Comparison of ENCODE assay signal across 20 cellular contexts in genomic region chr2:20623241-20623640, GRCh38. TPM values are rescaled to one million over a fixed set of nuclear protein-coding genes. Genes with fewer than 3 reads are reported as not detected.
DNase-seq lines count a peak whose midpoint lies in the region; ATAC-seq and TF ChIP-seq lines count a peak whose summit lies in the region.
"Had no signal": no experiment of that assay in that cellular context is flagged by ENCODE, and none has a peak within 500 bp of the region (broad histone marks: within the 10 kb centered on the region; RNA-seq: fewer than 3 reads in every experiment).

No MANE protein-coding gene starts in this region.

- CTCF ChIA-PET in SK-N-SH (lab: Yijun Ruan, JAX), result interaction anchor here (0.6 to 4.8 kb wide), 6 partner anchors 12 to 179 kb away, joined by 3 to 33 read pairs (median 5); partner anchors contain the start of genes HS1BP3 and RHOB

- no peak overlapping the region for H2AFZ ChIP-seq in smooth muscle cell (ENCODE audit: low read depth)
- H2AFZ ChIP-seq in SK-N-SH (ENCODE audit: low read depth), result no peak overlapping the region

- H3K27ac ChIP-seq in Peyer's patch, result no peak overlapping the region
- no peak overlapping the region for H3K27ac ChIP-seq in coronary artery
- no peak overlapping the region for H3K27ac ChIP-seq in left lung
- peak overlapping the region; percentile 31 for H3K27ac ChIP-seq in smooth muscle cell (ENCODE audit: low read depth)
- H3K27ac ChIP-seq in SK-N-SH (ENCODE audit: low read depth in 2 of 2, low read length in 1 of 2), result no peak overlapping the region; a peak in 1 of 4 replicates
- H3K27ac ChIP-seq: foreskin keratinocyte, transverse colon had no signal

- H3F3A ChIP-seq in smooth muscle cell (ENCODE audit: low read depth), result peaks cover 13% of the 10 kb centered on the region
- no peaks in the 10 kb centered on the region for H3F3A ChIP-seq in SK-N-SH (replicated peaks; ENCODE audit: insufficient read depth)

- ATAC-seq in left lung, result no peak
- ATAC-seq in GM19463 (IDR thresholded peaks at IDR 0.05; ENCODE audit: unreplicated experiment), result no peak
- ATAC-seq: CD8-positive, alpha-beta T cell; foreskin keratinocyte; naive thymus-derived CD8-positive, alpha-beta T cell; Panc1 had no signal

- TF ChIP-seq EP300 in SK-N-SH (IDR thresholded peaks at IDR 0.05; ENCODE audit: borderline replicate concordance in 1 of 2, low read depth in 1 of 2, low read length in 1 of 2), result no peak

- H3K9me2 ChIP-seq in SK-N-SH, result no peaks in the 10 kb centered on the region

- no peaks in the 10 kb centered on the region for H3K27me3 ChIP-seq in Peyer's patch
- H3K27me3 ChIP-seq in left lung, result no peaks in the 10 kb centered on the region
- H3K27me3 ChIP-seq in smooth muscle cell (ENCODE audit: low read depth), result no peaks in the 10 kb centered on the region
- H3K27me3 ChIP-seq in SK-N-SH (ENCODE audit: insufficient read depth), result no peaks in the 10 kb centered on the region
- H3K27me3 ChIP-seq: foreskin keratinocyte, transverse colon had no signal

- TF ChIP-seq RAD21 in SK-N-SH (IDR thresholded peaks at IDR 0.05; ENCODE audit: low read length), result no peak

- intact Hi-C loops in left lung (cut with DNase I), result no loop called here

- H3K79me2 ChIP-seq in smooth muscle cell (ENCODE audit: low read depth) (no peaks in the 10 kb centered on the region), SK-N-SH (ENCODE audit: insufficient read depth) (no peaks in the 10 kb centered on the region)

- POLR2A ChIA-PET in SK-N-SH (lab: Yijun Ruan, JAX), result interaction anchor here (2.7 kb wide), 1 partner anchor 176 kb away, joined by 16 read pairs; the partner anchor contains the start of gene RHOB

- H4K20me1 ChIP-seq in smooth muscle cell (ENCODE audit: low read depth) (no peaks in the 10 kb centered on the region), SK-N-SH (ENCODE audit: insufficient read depth) (no peaks in the 10 kb centered on the region)

- H3K36me3 ChIP-seq in Peyer's patch (peaks cover 0 to 49% (median 0%) of the 10 kb centered on the region in 3 donors), left lung (peaks cover 0 to 72% of the 10 kb centered on the region in 2 donors), smooth muscle cell (ENCODE audit: low read depth) (no peaks in the 10 kb centered on the region), SK-N-SH (replicated peaks in 1 of 2; ENCODE audit: control insufficient read depth in 1 of 2, insufficient read depth in 2 of 2, low read length in 1 of 2) (peaks cover 0 to 35% of the 10 kb centered on the region in 2 experiments)

- no peaks in the 10 kb centered on the region for H3K9me3 ChIP-seq in Peyer's patch
- H3K9me3 ChIP-seq in left lung, result no peaks in the 10 kb centered on the region
- no peaks in the 10 kb centered on the region for H3K9me3 ChIP-seq in smooth muscle cell (replicated peaks; ENCODE audit: low read depth)
- no peaks in the 10 kb centered on the region for H3K9me3 ChIP-seq in SK-N-SH
- H3K9me3 ChIP-seq: transverse colon had no signal

- TF ChIP-seq CTCF in Peyer's patch (IDR thresholded peaks at IDR 0.05) (no peak), coronary artery (IDR thresholded peaks at IDR 0.05) (no peak), left lung (IDR thresholded peaks at IDR 0.05) (no peak), smooth muscle cell (IDR thresholded peaks at IDR 0.05; ENCODE audit: borderline replicate concordance, insufficient read depth, poor library complexity, severe bottlenecking) (no peak), SK-N-SH (IDR thresholded peaks at IDR 0.05) (no peak)

- H3K4me1 ChIP-seq in Peyer's patch (peaks cover 0 to 26% (median 0%) of the 10 kb centered on the region in 4 donors), left lung (peaks cover 3 to 13% of the 10 kb centered on the region in 2 donors), smooth muscle cell (ENCODE audit: low read depth) (peaks cover 7% of the 10 kb centered on the region), SK-N-SH (ENCODE audit: control insufficient read depth in 1 of 2, insufficient read depth in 2 of 2, low read depth in 1 of 2, low read length in 1 of 2) (peaks cover 3 to 37% of the 10 kb centered on the region in 2 experiments; a peak in 3 of 4 replicates)
- H3K4me1 ChIP-seq: foreskin keratinocyte had no signal

- H3K4me3 ChIP-seq in Peyer's patch (no peak overlapping the region), coronary artery (no peak overlapping the region), left lung (no peak overlapping the region), smooth muscle cell (no peak overlapping the region), SK-N-SH (ENCODE audit: low read depth in 2 of 2, low read length in 1 of 2) (no peak overlapping the region)
- H3K4me3 ChIP-seq: transverse colon had no signal

- DNase-seq in Peyer's patch (peak in 2 of 3 donors; percentile 16 to 34), coronary artery (ENCODE audit: low spot score) (peak; percentile 29), left lung (peak; percentile 10 to 61), smooth muscle cell (lab: John Stamatoyannopoulos, UW; ENCODE audit: unreplicated experiment) (no peak), SK-N-SH (no peak), NCI-H345 (lab: John Stamatoyannopoulos, UW) (no peak)
- DNase-seq in activated CD4-positive, alpha-beta T cell treated with anti-CD3 and anti-CD28 coated beads, Interleukin-2, amount 50 U/mL, for 4 hours, result no peak
- DNase-seq: activated CD4-positive, alpha-beta T cell treated with anti-CD3 and anti-CD28 coated beads for 48 hours; activated naive CD4-positive, alpha-beta T cell; CD8-positive, alpha-beta T cell; cortex of kidney; foreskin keratinocyte; Karpas-422; NCI-H1105; NCI-H774 had no signal

- H3K9ac ChIP-seq in smooth muscle cell (ENCODE audit: low read depth), result no peak overlapping the region
- H3K9ac ChIP-seq in SK-N-SH, result no peak overlapping the region

- WGBS in smooth muscle cell (ENCODE audit: low lambda C conversion rate), result 88% methylated on average over 10 of the region's 10 CpGs
- 90% methylated on average over 10 of the region's 10 CpGs for WGBS in SK-N-SH (ENCODE audit: low lambda C conversion rate)

- no peak overlapping the region for H3K4me2 ChIP-seq in smooth muscle cell
- H3K4me2 ChIP-seq in SK-N-SH, result no peak overlapping the region

- no peak for TF ChIP-seq POLR2A in Peyer's patch (IDR thresholded peaks at IDR 0.05)

TF ChIP-seq in SK-N-SH, 30 proteins besides CTCF, POLR2A, EP300 and RAD21:
- TF ChIP-seq ELF1 (IDR thresholded peaks at IDR 0.05) (no peak), PBX3 (IDR thresholded peaks at IDR 0.05) (no peak), FOXJ3 (CRISPR knock-in tag; IDR thresholded peaks at IDR 0.05) (no peak), GATA2 (CRISPR knock-in tag; IDR thresholded peaks at IDR 0.05) (no peak), USF2 (IDR thresholded peaks at IDR 0.05; ENCODE audit: borderline replicate concordance, low read depth, low read length) (no peak), MAX (IDR thresholded peaks at IDR 0.05; ENCODE audit: low read depth) (no peak), GABPA (IDR thresholded peaks at IDR 0.05; ENCODE audit: low read depth) (no peak), SMC3 (IDR thresholded peaks at IDR 0.05; ENCODE audit: low read depth, low read length) (no peak), SIN3A (IDR thresholded peaks at IDR 0.05; ENCODE audit: borderline replicate concordance, low read depth, low read length) (no peak)

RNA-seq across cellular contexts. Expression of gene HS1BP3, which starts 27.7 kb away (rescaled TPM):
- total RNA-seq in Peyer's patch (10 to 100 TPM; 33.1 to 63.0 (median 41.0) TPM), left lung (10 to 100 TPM; 36.1 to 39.7 TPM), smooth muscle cell (9.3 and 12.7 TPM in 2 replicates)
- polyA plus RNA-seq in smooth muscle cell (20.1 and 20.4 TPM in 2 replicates), SK-N-SH (2012; rRNA removed) (18.7 and 20.1 TPM in 2 replicates)
- polyA plus RNA-seq in SK-N-SH (2012; cell fraction: cytosol; rRNA removed), result 9.8 and 14.2 TPM in 2 replicates
- 47.9 and 49.4 TPM in 2 replicates for polyA plus RNA-seq in SK-N-SH (2012; cell fraction: nucleus; rRNA removed)

RNA-seq across cellular contexts. Expression of gene GDF7, which starts 43.7 kb away (rescaled TPM):
- 1 to 10 TPM in 1 of 4 donors, under 1 TPM in 3; 0.09 to 1.7 (median 0.38) TPM for total RNA-seq in Peyer's patch
- under 1 TPM; 0.15 to 0.37 TPM for total RNA-seq in left lung
- under 0.01 and 0.27 TPM in 2 replicates for total RNA-seq in smooth muscle cell
- polyA plus RNA-seq in smooth muscle cell, result not detected in 2 replicates
- polyA plus RNA-seq in SK-N-SH (2012; rRNA removed), result 0.02 and 0.03 TPM in 2 replicates
- polyA plus RNA-seq in SK-N-SH (2012; cell fraction: cytosol; rRNA removed), result 0.04 TPM in 2 replicates
- 0.19 TPM in 2 replicates for polyA plus RNA-seq in SK-N-SH (2012; cell fraction: nucleus; rRNA removed)
- total RNA-seq: foreskin keratinocyte; HT-29; naive thymus-derived CD8-positive, alpha-beta T cell had no signal
- polyA plus RNA-seq: foreskin keratinocyte had no signal

Comparison
In these comparisons a context has a peak if more than half of its experiments do, and no peak if none do; other contexts are left out.
1. DNase-seq: peak in Peyer's patch (2 of 3), coronary artery (single experiment) and left lung (2 of 2); none in smooth muscle cell (single experiment), activated CD4-positive, alpha-beta T cell treated with anti-CD3 and anti-CD28 coated beads, Interleukin-2, amount 50 U/mL, for 4 hours (0 of 2), SK-N-SH (single experiment) and NCI-H345 (single experiment).